Comparison of ENCODE assay signal across 1 cellular context in the genomic region with DNA sequence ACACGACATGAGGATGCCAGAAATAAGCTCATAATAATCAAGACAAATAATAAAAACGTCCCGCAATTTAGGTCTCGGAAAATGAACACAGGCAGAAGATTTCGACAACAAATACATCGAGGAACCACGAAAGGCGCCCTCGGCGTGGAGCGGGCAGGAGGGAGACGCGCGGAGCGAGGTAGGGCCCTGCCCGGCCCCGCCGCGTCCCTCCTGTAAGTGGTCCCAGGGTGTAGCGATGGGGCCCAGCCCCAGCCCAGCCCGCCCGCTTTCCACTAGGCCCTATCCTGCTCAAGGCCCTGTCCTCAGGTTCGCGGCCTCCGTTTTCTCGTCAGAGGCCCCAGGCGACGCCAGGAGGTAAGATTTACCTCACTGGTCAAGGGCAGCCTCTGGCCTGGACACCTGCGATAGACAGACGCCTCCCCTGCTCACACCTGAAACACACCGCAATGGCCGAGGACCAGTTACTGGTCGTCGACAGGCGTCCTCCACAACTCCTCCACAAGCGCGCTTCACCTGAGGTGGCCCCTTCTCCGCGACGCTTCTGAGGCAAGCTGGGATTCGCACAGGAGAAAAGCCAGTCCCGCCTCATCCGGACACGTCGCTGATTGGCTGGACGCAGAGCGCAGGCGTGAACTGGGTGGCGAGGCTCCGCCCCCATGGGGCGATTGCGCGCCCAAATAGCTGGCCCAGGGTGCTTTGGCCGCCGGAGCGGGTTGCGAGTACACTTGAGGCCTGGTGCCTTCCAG.
TF ChIP-seq lines count a peak whose summit lies in the region.

Gene SYCP3 (minus strand): TSS at position 543 of the 746 bp plus-strand sequence. CDS start 1,527 bp downstream, outside the sequence.

TF ChIP-seq in HepG2, 621 proteins besides CTCF, POLR2A, EP300 and RAD21 (continued from another document):
- TF ChIP-seq HBP1 (CRISPR knock-in tag; IDR thresholded peaks at IDR 0.05; ENCODE audit: low read depth) = no peak
- no peak for TF ChIP-seq HNF1B (CRISPR knock-in tag; IDR thresholded peaks at IDR 0.05)
- no peak for TF ChIP-seq SAFB2 (CRISPR knock-in tag; IDR thresholded peaks at IDR 0.05; ENCODE audit: borderline replicate concordance, low read depth)
- TF ChIP-seq SIX1 (CRISPR knock-in tag; IDR thresholded peaks at IDR 0.05; ENCODE audit: borderline replicate concordance) = no peak
